8 cellular contexts compared by ENCODE assay signal in genomic region chr4:155667538-155668511, GRCh38. TPM values are rescaled to one million over a fixed set of nuclear protein-coding genes. Genes with fewer than 3 reads are reported as not detected.
DNase-seq lines count a peak whose midpoint lies in the region; ATAC-seq and TF ChIP-seq lines count a peak whose summit lies in the region.

No MANE protein-coding gene starts in this region.

- peak overlapping the region; percentile 86; the same call in 1 of the 2 replicates for H2AFZ ChIP-seq in SK-N-SH (ENCODE audit: low read depth)

- no peaks in the 10 kb centered on the region for H4K20me1 ChIP-seq in SK-N-SH (ENCODE audit: insufficient read depth)

- H3K27me3 ChIP-seq in SK-N-SH (ENCODE audit: insufficient read depth) (peaks cover 33% of the 10 kb centered on the region), endodermal cell (ENCODE audit: control insufficient read depth, insufficient read depth, low read length, poor library complexity, severe bottlenecking) (peaks cover 31% of the 10 kb centered on the region), thymus (ENCODE audit: control insufficient read depth, insufficient read depth) (no peaks in the 10 kb centered on the region)

- H3K9ac ChIP-seq in SK-N-SH (no peak overlapping the region), endodermal cell (ENCODE audit: extremely low read depth, low read length, poor library complexity, severe bottlenecking) (peak overlapping the region; percentile 52)

- H3K79me2 ChIP-seq in SK-N-SH (ENCODE audit: insufficient read depth) = no peaks in the 10 kb centered on the region

- H3K9me3 ChIP-seq in SK-N-SH (no peaks in the 10 kb centered on the region), endodermal cell (ENCODE audit: control insufficient read depth, low read length) (no peaks in the 10 kb centered on the region), thymus (ENCODE audit: control insufficient read depth) (no peaks in the 10 kb centered on the region)

- peak overlapping the region; percentile 58 to 61 for H3K4me3 ChIP-seq in SK-N-SH (ENCODE audit: low read depth in 2 of 2, low read length in 1 of 2)
- peak overlapping the region; percentile 85 for H3K4me3 ChIP-seq in endodermal cell (ENCODE audit: low read length)
- peak overlapping the region; percentile 81 for H3K4me3 ChIP-seq in thymus (ENCODE audit: low read length)

- ATAC-seq in GM19324 (IDR thresholded peaks at IDR 0.05; ENCODE audit: low FRiP score, unreplicated experiment) (peak; percentile 69), HG03378 (IDR thresholded peaks at IDR 0.05; ENCODE audit: unreplicated experiment) (peak; percentile 35), memory B cell (ENCODE audit: low read depth) (peak; percentile 8)

- no peak for TF ChIP-seq CTCF in SK-N-SH (IDR thresholded peaks at IDR 0.05)
- no peak for TF ChIP-seq CTCF in endodermal cell (conservative IDR thresholded peaks at IDR 0.05)

- H3K36me3 Mint-ChIP-seq in endodermal cell (ENCODE audit: low read depth) (no peaks in the 10 kb centered on the region), memory B cell (no peaks in the 10 kb centered on the region)

- H3K4me3 Mint-ChIP-seq in endodermal cell (peak overlapping the region; percentile 61), memory B cell (peak overlapping the region; percentile 9)

- TF ChIP-seq RAD21 in SK-N-SH (IDR thresholded peaks at IDR 0.05; ENCODE audit: low read length) = no peak

- H3K36me3 ChIP-seq in SK-N-SH (replicated peaks in 1 of 2; ENCODE audit: control insufficient read depth in 1 of 2, insufficient read depth in 2 of 2, low read length in 1 of 2) (no peaks in the 10 kb centered on the region), endodermal cell (ENCODE audit: control insufficient read depth, insufficient read depth, low read length) (no peaks in the 10 kb centered on the region), thymus (ENCODE audit: control insufficient read depth, insufficient read depth) (no peaks in the 10 kb centered on the region)

- no peaks in the 10 kb centered on the region; a peak in 2 of 4 replicates for H3K4me1 ChIP-seq in SK-N-SH (ENCODE audit: control insufficient read depth in 1 of 2, insufficient read depth in 2 of 2, low read depth in 1 of 2, low read length in 1 of 2)
- peaks cover 9% of the 10 kb centered on the region for H3K4me1 ChIP-seq in endodermal cell (ENCODE audit: control insufficient read depth, insufficient read depth, low read length)
- H3K4me1 ChIP-seq in thymus (ENCODE audit: control insufficient read depth, insufficient read depth, low read length) = no peaks in the 10 kb centered on the region

- CTCF ChIA-PET in SK-N-SH (lab: Yijun Ruan, JAX) = interaction anchor here (0.7 to 1.5 kb wide), 6 partner anchors 10 to 262 kb away, joined by 3 to 5 read pairs (median 4); partner anchors contain the start of gene GUCY1B1

- no peaks in the 10 kb centered on the region for H3F3A ChIP-seq in SK-N-SH (replicated peaks; ENCODE audit: insufficient read depth)

- H3K27me3 Mint-ChIP-seq in endodermal cell (ENCODE audit: insufficient read depth) (peaks cover 76% of the 10 kb centered on the region), memory B cell (peaks cover 7% of the 10 kb centered on the region)

- DNase-seq in COR-L47 (lab: John Stamatoyannopoulos, UW) (peak; percentile 60), SK-N-SH (peak; percentile 80), endodermal cell (peak; percentile 76), memory B cell (ENCODE audit: low spot score in 2 of 2) (peak in 1 of 2 donors; percentile 10), NCI-H526 treated with DMSO at 0.1 percent for 48 hours (lab: John Stamatoyannopoulos, UW) (no peak)

- H3K27ac Mint-ChIP-seq in endodermal cell = no peak overlapping the region
- H3K27ac Mint-ChIP-seq in memory B cell = no peak overlapping the region

- POLR2A ChIA-PET in SK-N-SH (lab: Yijun Ruan, JAX) = interaction anchor here (0.6 to 1.4 kb wide), 5 partner anchors 8 to 291 kb away, joined by 3 to 6 read pairs (median 3); partner anchors contain the start of genes CTSO and MAP9

- peaks cover 45% of the 10 kb centered on the region for H3K4me1 Mint-ChIP-seq in endodermal cell
- peaks cover 6% of the 10 kb centered on the region for H3K4me1 Mint-ChIP-seq in memory B cell

- H3K9me3 Mint-ChIP-seq in endodermal cell (no peaks in the 10 kb centered on the region), memory B cell (no peaks in the 10 kb centered on the region)

- WGBS in SK-N-SH (ENCODE audit: low lambda C conversion rate) = 1% methylated on average over 8 of the region's 72 CpGs
- 1 to 5% methylated on average over 16 to 72 of the region's 72 CpGs for WGBS in endodermal cell (ENCODE audit: insufficient coverage in 1 of 2, insufficient read length in 1 of 2), 2 experiments
- WGBS in thymus = under 1% methylated on average over 72 of the region's 72 CpGs

- TF ChIP-seq EP300 in SK-N-SH (IDR thresholded peaks at IDR 0.05; ENCODE audit: borderline replicate concordance in 1 of 2, low read depth in 1 of 2, low read length in 1 of 2) = no peak

- no peaks in the 10 kb centered on the region for H3K9me2 ChIP-seq in SK-N-SH

- H3K4me2 ChIP-seq in SK-N-SH = peak overlapping the region; percentile 91

- H3K27ac ChIP-seq in SK-N-SH (ENCODE audit: low read depth in 2 of 2, low read length in 1 of 2) (peak overlapping the region in 1 of 2 experiments; percentile 85; a peak in 2 of 4 replicates), endodermal cell (ENCODE audit: low read depth, low read length) (peak overlapping the region; percentile 39), thymus (ENCODE audit: low read depth) (peak overlapping the region; percentile 84)

TF ChIP-seq in SK-N-SH, 30 proteins besides CTCF, POLR2A, EP300 and RAD21:
- no peak for TF ChIP-seq TEAD4 (IDR thresholded peaks at IDR 0.05; ENCODE audit: borderline replicate concordance, insufficient read depth)
- no peak for TF ChIP-seq FOXJ3 (CRISPR knock-in tag; IDR thresholded peaks at IDR 0.05)
- peak; percentile 53; the same call in 1 of the 2 replicates for TF ChIP-seq USF1 (IDR thresholded peaks at IDR 0.05; ENCODE audit: borderline replicate concordance, low read depth)
- no peak for TF ChIP-seq RCOR1 (IDR thresholded peaks at IDR 0.05; ENCODE audit: low read length)
- peak; percentile 76 for TF ChIP-seq MXI1 (IDR thresholded peaks at IDR 0.05; ENCODE audit: low read depth, low read length)
- TF ChIP-seq REST (IDR thresholded peaks at IDR 0.05; ENCODE audit: low read depth, low read length) = no peak
- TF ChIP-seq CHD2 (IDR thresholded peaks at IDR 0.05; ENCODE audit: low read length, partially characterized antibody) = peak; percentile 10

RNA-seq across cellular contexts. Expression of gene GUCY1A1, which starts 1.2 kb away (rescaled TPM):
- polyA plus RNA-seq in SK-N-SH (2012; rRNA removed) = 0.03 and 0.18 TPM in 2 replicates
- 0.08 and 0.25 TPM in 2 replicates for polyA plus RNA-seq in SK-N-SH (2012; cell fraction: cytosol; rRNA removed)
- 0.07 and 0.16 TPM in 2 replicates for polyA plus RNA-seq in SK-N-SH (2012; cell fraction: nucleus; rRNA removed)
- total RNA-seq in endodermal cell = 1 to 10 TPM in 1 of 2 donors, under 1 TPM in 1; 0.58 to 1.1 TPM
- 5.1 TPM for polyA plus RNA-seq in endodermal cell (2013, experiment 1 of 2)
- 4.9 TPM for polyA plus RNA-seq in endodermal cell (2013, experiment 2 of 2)
- polyA plus RNA-seq in thymus = 2.9 TPM

Comparison
In these comparisons a context has a peak if more than half of its experiments do, and no peak if none do; other contexts are left out.
1. ATAC-seq: peak in every context shown above with its lines; median percentile 69 in GM19324; 35 in HG03378; 8 in memory B cell.